In the genomic region with DNA sequence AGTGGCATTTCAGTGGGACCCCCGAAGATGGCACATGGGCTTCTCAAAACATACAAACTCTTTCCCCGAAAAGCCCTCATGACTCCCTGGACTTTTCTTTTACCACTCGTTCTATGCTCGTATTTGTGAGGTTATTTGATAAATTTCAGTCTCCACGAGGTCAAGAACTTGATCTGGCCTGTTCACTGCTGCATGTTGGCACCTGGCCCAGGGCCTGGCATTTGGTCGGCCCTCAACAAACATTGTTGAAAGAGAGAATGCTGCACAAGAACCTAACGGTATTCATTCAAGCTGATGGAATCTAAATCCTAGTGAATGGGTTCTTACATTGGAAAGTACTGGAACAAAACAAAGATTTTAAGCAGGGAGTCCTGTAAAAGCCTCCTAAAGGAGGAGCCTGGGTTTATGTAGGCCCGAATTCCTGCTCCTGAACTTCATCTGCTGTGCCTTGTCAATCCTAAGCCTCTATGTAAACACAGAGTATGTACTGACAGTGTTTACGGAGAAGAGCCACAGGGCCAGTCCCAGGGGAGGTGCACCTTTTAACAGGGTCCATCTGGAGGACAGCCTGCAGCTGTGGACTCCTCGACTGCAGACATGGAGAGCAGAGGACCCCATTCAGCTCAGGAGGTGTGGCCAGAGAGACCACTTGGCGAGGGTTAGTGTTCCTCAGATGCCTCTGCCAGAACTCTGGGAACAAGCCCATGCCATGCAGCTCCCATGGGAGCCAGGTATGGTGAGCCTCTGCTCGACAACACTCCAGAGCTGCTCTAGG, we compare ENCODE assay signal across 1 cellular context.
TF ChIP-seq lines count a peak whose summit lies in the region.

No MANE protein-coding gene starts in this region.

TF ChIP-seq in HepG2, 621 proteins besides CTCF, POLR2A, EP300 and RAD21 (continued from another document and continues in another):
- peak; percentile 13; the same call in 1 of the 2 replicates for TF ChIP-seq TFDP2 (CRISPR knock-in tag; IDR thresholded peaks at IDR 0.05)
- peak; percentile 46; the same call in 1 of the 2 replicates for TF ChIP-seq ZNF574 (CRISPR knock-in tag; IDR thresholded peaks at IDR 0.05)
- 0 out of 2 replicates have a peak, but pooled peaks have one; percentile 41 for TF ChIP-seq TFE3 (CRISPR knock-in tag; IDR thresholded peaks at IDR 0.05)
- no peak for TF ChIP-seq PTBP1 (IDR thresholded peaks at IDR 0.05; ENCODE audit: low read depth, low read length, poor library complexity, severe bottlenecking)
- TF ChIP-seq ZNF746 (CRISPR knock-in tag; IDR thresholded peaks at IDR 0.05), result no peak
- TF ChIP-seq, protein P1, sequence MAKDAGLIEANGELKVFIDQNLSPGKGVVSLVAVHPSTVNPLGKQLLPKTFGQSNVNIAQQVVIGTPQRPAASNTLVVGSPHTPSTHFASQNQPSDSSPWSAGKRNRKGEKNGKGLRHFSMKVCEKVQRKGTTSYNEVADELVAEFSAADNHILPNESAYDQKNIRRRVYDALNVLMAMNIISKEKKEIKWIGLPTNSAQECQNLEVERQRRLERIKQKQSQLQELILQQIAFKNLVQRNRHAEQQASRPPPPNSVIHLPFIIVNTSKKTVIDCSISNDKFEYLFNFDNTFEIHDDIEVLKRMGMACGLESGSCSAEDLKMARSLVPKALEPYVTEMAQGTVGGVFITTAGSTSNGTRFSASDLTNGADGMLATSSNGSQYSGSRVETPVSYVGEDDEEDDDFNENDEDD (CRISPR knock-in tag; IDR thresholded peaks at IDR 0.05; ENCODE audit: borderline replicate concordance), result no peak
- TF ChIP-seq NCOR1 (IDR thresholded peaks at IDR 0.05; ENCODE audit: borderline replicate concordance, low read length), result 0 out of 2 replicates have a peak, but pooled peaks have one; percentile 11
- TF ChIP-seq, protein P2, sequence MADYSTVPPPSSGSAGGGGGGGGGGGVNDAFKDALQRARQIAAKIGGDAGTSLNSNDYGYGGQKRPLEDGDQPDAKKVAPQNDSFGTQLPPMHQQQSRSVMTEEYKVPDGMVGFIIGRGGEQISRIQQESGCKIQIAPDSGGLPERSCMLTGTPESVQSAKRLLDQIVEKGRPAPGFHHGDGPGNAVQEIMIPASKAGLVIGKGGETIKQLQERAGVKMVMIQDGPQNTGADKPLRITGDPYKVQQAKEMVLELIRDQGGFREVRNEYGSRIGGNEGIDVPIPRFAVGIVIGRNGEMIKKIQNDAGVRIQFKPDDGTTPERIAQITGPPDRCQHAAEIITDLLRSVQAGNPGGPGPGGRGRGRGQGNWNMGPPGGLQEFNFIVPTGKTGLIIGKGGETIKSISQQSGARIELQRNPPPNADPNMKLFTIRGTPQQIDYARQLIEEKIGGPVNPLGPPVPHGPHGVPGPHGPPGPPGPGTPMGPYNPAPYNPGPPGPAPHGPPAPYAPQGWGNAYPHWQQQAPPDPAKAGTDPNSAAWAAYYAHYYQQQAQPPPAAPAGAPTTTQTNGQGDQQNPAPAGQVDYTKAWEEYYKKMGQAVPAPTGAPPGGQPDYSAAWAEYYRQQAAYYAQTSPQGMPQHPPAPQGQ (CRISPR knock-in tag; IDR thresholded peaks at IDR 0.05; ENCODE audit: borderline replicate concordance), result no peak
- no peak for TF ChIP-seq ARNT2 (CRISPR knock-in tag; IDR thresholded peaks at IDR 0.05; ENCODE audit: low read depth)
- no peak for TF ChIP-seq SSRP1 (CRISPR knock-in tag; IDR thresholded peaks at IDR 0.05)
- TF ChIP-seq, protein P3, sequence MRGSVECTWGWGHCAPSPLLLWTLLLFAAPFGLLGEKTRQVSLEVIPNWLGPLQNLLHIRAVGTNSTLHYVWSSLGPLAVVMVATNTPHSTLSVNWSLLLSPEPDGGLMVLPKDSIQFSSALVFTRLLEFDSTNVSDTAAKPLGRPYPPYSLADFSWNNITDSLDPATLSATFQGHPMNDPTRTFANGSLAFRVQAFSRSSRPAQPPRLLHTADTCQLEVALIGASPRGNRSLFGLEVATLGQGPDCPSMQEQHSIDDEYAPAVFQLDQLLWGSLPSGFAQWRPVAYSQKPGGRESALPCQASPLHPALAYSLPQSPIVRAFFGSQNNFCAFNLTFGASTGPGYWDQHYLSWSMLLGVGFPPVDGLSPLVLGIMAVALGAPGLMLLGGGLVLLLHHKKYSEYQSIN (CRISPR knock-in tag; IDR thresholded peaks at IDR 0.05; ENCODE audit: borderline replicate concordance), result no peak
- TF ChIP-seq AHR (CRISPR knock-in tag; IDR thresholded peaks at IDR 0.05), result no peak
- TF ChIP-seq, protein P4, sequence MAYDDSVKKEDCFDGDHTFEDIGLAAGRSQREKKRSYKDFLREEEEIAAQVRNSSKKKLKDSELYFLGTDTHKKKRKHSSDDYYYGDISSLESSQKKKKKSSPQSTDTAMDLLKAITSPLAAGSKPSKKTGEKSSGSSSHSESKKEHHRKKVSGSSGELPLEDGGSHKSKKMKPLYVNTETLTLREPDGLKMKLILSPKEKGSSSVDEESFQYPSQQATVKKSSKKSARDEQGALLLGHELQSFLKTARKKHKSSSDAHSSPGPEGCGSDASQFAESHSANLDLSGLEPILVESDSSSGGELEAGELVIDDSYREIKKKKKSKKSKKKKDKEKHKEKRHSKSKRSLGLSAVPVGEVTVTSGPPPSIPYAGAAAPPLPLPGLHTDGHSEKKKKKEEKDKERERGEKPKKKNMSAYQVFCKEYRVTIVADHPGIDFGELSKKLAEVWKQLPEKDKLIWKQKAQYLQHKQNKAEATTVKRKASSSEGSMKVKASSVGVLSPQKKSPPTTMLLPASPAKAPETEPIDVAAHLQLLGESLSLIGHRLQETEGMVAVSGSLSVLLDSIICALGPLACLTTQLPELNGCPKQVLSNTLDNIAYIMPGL (CRISPR knock-in tag; IDR thresholded peaks at IDR 0.05; ENCODE audit: borderline replicate concordance in 1 of 2, low read depth in 1 of 2), result no peak
- no peak for TF ChIP-seq ETV6 (CRISPR knock-in tag; conservative IDR thresholded peaks at IDR 0.05)
- no peak for TF ChIP-seq CC2D1A (CRISPR knock-in tag; IDR thresholded peaks at IDR 0.05)
- TF ChIP-seq ZNF558 (CRISPR knock-in tag; IDR thresholded peaks at IDR 0.05; ENCODE audit: borderline replicate concordance), result no peak
- TF ChIP-seq ZNF616 (CRISPR knock-in tag; IDR thresholded peaks at IDR 0.05; ENCODE audit: low read depth), result no peak
- no peak for TF ChIP-seq CBX1 (IDR thresholded peaks at IDR 0.05; ENCODE audit: low read depth)
- no peak for TF ChIP-seq STAT5B (CRISPR knock-in tag; IDR thresholded peaks at IDR 0.05)
- no peak for TF ChIP-seq ZNF18 (CRISPR knock-in tag; IDR thresholded peaks at IDR 0.05; ENCODE audit: insufficient replicate concordance)
- TF ChIP-seq ZFP41 (CRISPR knock-in tag; IDR thresholded peaks at IDR 0.05; ENCODE audit: borderline replicate concordance), result no peak
- TF ChIP-seq TEF (CRISPR knock-in tag; IDR thresholded peaks at IDR 0.05), result no peak
- no peak for TF ChIP-seq ZBTB1 (CRISPR knock-in tag; IDR thresholded peaks at IDR 0.05; ENCODE audit: borderline replicate concordance)
- TF ChIP-seq NFYB (CRISPR knock-in tag; IDR thresholded peaks at IDR 0.05), result no peak
- TF ChIP-seq RBM39 (IDR thresholded peaks at IDR 0.05; ENCODE audit: low read depth, low read length, poor library complexity, severe bottlenecking), result no peak
- TF ChIP-seq ZBTB7B (CRISPR knock-in tag; IDR thresholded peaks at IDR 0.05), result peak; percentile 86
- no peak for TF ChIP-seq ZNF460 (CRISPR knock-in tag; IDR thresholded peaks at IDR 0.05; ENCODE audit: borderline replicate concordance)
- TF ChIP-seq, protein P5, sequence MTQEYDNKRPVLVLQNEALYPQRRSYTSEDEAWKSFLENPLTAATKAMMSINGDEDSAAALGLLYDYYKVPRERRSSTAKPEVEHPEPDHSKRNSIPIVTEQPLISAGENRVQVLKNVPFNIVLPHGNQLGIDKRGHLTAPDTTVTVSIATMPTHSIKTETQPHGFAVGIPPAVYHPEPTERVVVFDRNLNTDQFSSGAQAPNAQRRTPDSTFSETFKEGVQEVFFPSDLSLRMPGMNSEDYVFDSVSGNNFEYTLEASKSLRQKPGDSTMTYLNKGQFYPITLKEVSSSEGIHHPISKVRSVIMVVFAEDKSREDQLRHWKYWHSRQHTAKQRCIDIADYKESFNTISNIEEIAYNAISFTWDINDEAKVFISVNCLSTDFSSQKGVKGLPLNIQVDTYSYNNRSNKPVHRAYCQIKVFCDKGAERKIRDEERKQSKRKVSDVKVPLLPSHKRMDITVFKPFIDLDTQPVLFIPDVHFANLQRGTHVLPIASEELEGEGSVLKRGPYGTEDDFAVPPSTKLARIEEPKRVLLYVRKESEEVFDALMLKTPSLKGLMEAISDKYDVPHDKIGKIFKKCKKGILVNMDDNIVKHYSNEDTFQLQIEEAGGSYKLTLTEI (CRISPR knock-in tag; conservative IDR thresholded peaks at IDR 0.05), result no peak
- TF ChIP-seq TCF7L2 (IDR thresholded peaks at IDR 0.05; ENCODE audit: low read depth, low read length), result no peak
- no peak for TF ChIP-seq RFX3 (CRISPR knock-in tag; IDR thresholded peaks at IDR 0.05)
- TF ChIP-seq ZNF800 (CRISPR knock-in tag; IDR thresholded peaks at IDR 0.05), result no peak
- TF ChIP-seq ZNF724P (CRISPR knock-in tag; IDR thresholded peaks at IDR 0.05; ENCODE audit: borderline replicate concordance), result no peak
- no peak for TF ChIP-seq TCF12 (IDR thresholded peaks at IDR 0.05)
- peak; percentile 67 for TF ChIP-seq TCF12 (CRISPR knock-in tag; IDR thresholded peaks at IDR 0.05)
